ENCODE assay signal across 8 cellular contexts in the genomic region with DNA sequence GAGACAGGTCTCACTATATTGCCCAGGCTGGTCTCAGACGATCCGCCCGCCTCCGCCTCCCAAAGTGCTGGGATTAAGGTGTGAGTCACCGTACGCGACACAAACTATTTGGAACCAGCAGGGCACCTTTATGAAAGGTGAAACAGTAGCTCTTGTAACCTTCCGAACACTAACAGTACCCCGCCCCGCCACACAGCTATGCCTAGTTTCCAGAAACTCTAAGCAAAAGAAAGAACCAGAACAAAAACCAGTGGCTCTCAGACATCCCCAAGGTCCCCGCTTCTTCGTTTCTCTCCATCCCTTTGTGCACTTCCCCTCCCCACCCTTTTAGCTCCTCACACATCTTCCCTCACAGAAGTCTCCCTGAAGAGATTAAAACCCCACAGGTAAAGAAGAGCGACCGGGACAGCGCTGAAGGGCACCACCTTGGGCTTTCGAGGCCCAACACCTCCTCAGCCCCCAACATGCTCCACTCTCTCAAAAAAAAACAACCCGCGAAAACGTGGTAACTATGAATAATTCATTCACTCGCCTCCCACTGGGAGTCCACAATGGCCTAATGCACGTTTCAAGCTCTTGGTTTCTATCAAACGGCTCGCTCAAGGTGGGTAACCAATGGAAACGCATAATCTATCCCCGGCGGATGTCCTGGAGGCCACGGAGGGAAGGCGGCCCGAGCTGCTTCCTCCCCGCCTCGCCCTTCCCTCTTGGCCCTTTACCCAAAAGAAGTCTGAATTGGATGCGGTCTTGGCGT. TPM values are rescaled to one million over a fixed set of nuclear protein-coding genes. Genes with fewer than 3 reads are reported as not detected.
DNase-seq lines count a peak whose midpoint lies in the region; ATAC-seq and TF ChIP-seq lines count a peak whose summit lies in the region.

No MANE protein-coding gene starts in this region.

- H3K4me3 ChIP-seq in NT2/D1 (ENCODE audit: insufficient read length, low read depth) (peak overlapping the region; percentile 91), iPS-15b (ENCODE audit: low read depth, low read length) (peak overlapping the region; percentile 90), spleen (peak overlapping the region; percentile 69 to 100 (median 97))

- peak overlapping the region; percentile 89 for H3K4me3 Mint-ChIP-seq in activated CD8-positive, alpha-beta memory T cell treated with anti-CD3 and anti-CD28 coated beads, Interleukin-2, amount 10 ng/mL, durations not matched to agents 7 days and 5 days

- H3K9me3 Mint-ChIP-seq in activated CD8-positive, alpha-beta memory T cell treated with anti-CD3 and anti-CD28 coated beads, Interleukin-2, amount 10 ng/mL, durations not matched to agents 7 days and 5 days (ENCODE audit: low read depth), result no peaks in the 10 kb centered on the region

- H3K4me1 ChIP-seq in NT2/D1 (ENCODE audit: insufficient read depth, insufficient read length), result no peaks in the 10 kb centered on the region
- no peaks in the 10 kb centered on the region for H3K4me1 ChIP-seq in iPS-15b (ENCODE audit: control insufficient read depth, insufficient read depth, low read length)
- peaks cover 39 to 92% (median 84%) of the 10 kb centered on the region in 6 donors for H3K4me1 ChIP-seq in spleen

- H3K36me3 Mint-ChIP-seq in activated CD8-positive, alpha-beta memory T cell treated with anti-CD3 and anti-CD28 coated beads, Interleukin-2, amount 10 ng/mL, durations not matched to agents 7 days and 5 days, result peaks cover 28% of the 10 kb centered on the region

- peaks cover 32% of the 10 kb centered on the region for H3K36me3 ChIP-seq in NT2/D1 (ENCODE audit: insufficient read depth, insufficient read length, low read length)
- peaks cover 6% of the 10 kb centered on the region for H3K36me3 ChIP-seq in iPS-15b (ENCODE audit: control insufficient read depth, insufficient read depth, low read length)
- H3K36me3 ChIP-seq in spleen, result peaks cover 0 to 47% (median 17%) of the 10 kb centered on the region in 6 donors

- TF ChIP-seq CTCF in spleen (IDR thresholded peaks at IDR 0.05 in 8 of 11, conservative IDR thresholded peaks at IDR 0.05 in 3 of 11), result no peak

- H3K9me3 ChIP-seq in NT2/D1 (ENCODE audit: insufficient read depth, low read length) (no peaks in the 10 kb centered on the region), iPS-15b (ENCODE audit: control insufficient read depth, insufficient read depth, low read length) (no peaks in the 10 kb centered on the region), spleen (no peaks in the 10 kb centered on the region)

- CTCF ChIA-PET in activated CD8-positive, alpha-beta memory T cell treated with anti-CD3 and anti-CD28 coated beads, Interleukin-2, amount 10 ng/mL, durations not matched to agents 7 days and 5 days (lab: Charles Lee), result interaction anchor here (0.5 to 1.8 kb wide), 12 partner anchors 9 to 1928 kb away, joined by 3 to 6 read pairs (median 3); partner anchors contain the start of gene TRMT61A

- peak; percentile 47 for ATAC-seq in activated CD8-positive, alpha-beta memory T cell treated with anti-CD3 and anti-CD28 coated beads, Interleukin-2, amount 10 ng/mL, durations not matched to agents 7 days and 5 days
- ATAC-seq in HG02938 (IDR thresholded peaks at IDR 0.05; ENCODE audit: unreplicated experiment), result peak; percentile 25

- H3K27me3 ChIP-seq in NT2/D1 (ENCODE audit: insufficient read depth, insufficient read length), result no peaks in the 10 kb centered on the region
- no peaks in the 10 kb centered on the region for H3K27me3 ChIP-seq in iPS-15b (ENCODE audit: control insufficient read depth, insufficient read depth, low read length)
- H3K27me3 ChIP-seq in spleen (replicated peaks in 1 of 7), result no peaks in the 10 kb centered on the region

- H3K27me3 Mint-ChIP-seq in activated CD8-positive, alpha-beta memory T cell treated with anti-CD3 and anti-CD28 coated beads, Interleukin-2, amount 10 ng/mL, durations not matched to agents 7 days and 5 days, result no peaks in the 10 kb centered on the region

- WGBS in spleen, 5 donors, result 2 to 13% (median 8%) methylated on average over 29 to 33 of the region's 33 CpGs

- intact Hi-C loops in spleen (cut with DNase I; ENCODE audit: low total_unique reads), result no loop called here

- H3K27ac ChIP-seq in spleen, result peak overlapping the region; percentile 95 to 99 (median 98)

- H3K9ac ChIP-seq in NT2/D1 (ENCODE audit: insufficient read length, low read depth) (peak overlapping the region; percentile 94), iPS-15b (ENCODE audit: low read depth, low read length) (peak overlapping the region; percentile 83)

- H3K27ac Mint-ChIP-seq in activated CD8-positive, alpha-beta memory T cell treated with anti-CD3 and anti-CD28 coated beads, Interleukin-2, amount 10 ng/mL, durations not matched to agents 7 days and 5 days, result peak overlapping the region; percentile 90

- peak; percentile 75 for DNase-seq in activated CD8-positive, alpha-beta memory T cell treated with anti-CD3 and anti-CD28 coated beads, Interleukin-2, amount 10 ng/mL, durations not matched to agents 7 days and 5 days
- DNase-seq in activated CD8-positive, alpha-beta memory T cell treated with anti-CD3 and anti-CD28 coated beads for 24 hours, result no peak
- DNase-seq in NT2/D1 (ENCODE audit: low read depth, low spot score) (no peak), amniotic epithelial cell (ENCODE audit: low read depth) (peak; percentile 59), spleen (no peak), A172 (ENCODE audit: low spot score) (no peak)

- peaks cover 62% of the 10 kb centered on the region for H3K4me1 Mint-ChIP-seq in activated CD8-positive, alpha-beta memory T cell treated with anti-CD3 and anti-CD28 coated beads, Interleukin-2, amount 10 ng/mL, durations not matched to agents 7 days and 5 days

- TF ChIP-seq POLR2A in spleen (IDR thresholded peaks at IDR 0.05), result no peak

RNA-seq across cellular contexts. Expression of gene BAG5, which starts 0.9 kb away (rescaled TPM):
- 10 to 100 TPM; 29.9 to 32.3 TPM for total RNA-seq in activated CD8-positive, alpha-beta memory T cell treated with anti-CD3 and anti-CD28 coated beads, Interleukin-2, amount 10 ng/mL, durations not matched to agents 7 days and 5 days
- total RNA-seq in spleen, result 10 to 100 TPM; 29.2 to 42.5 (median 32.5) TPM
- polyA plus RNA-seq in spleen, result 10 to 100 TPM in 1 of 3 donors, 1 to 10 TPM in 2; 9.3 to 16.0 (median 9.9) TPM
- 21.0 and 24.8 TPM in 2 replicates for total RNA-seq in A172 (2014; rRNA removed; shearing (Covaris generic))

RNA-seq across cellular contexts. Expression of gene COA8, which starts 1.2 kb away (rescaled TPM):
- 10 to 100 TPM; 29.1 to 33.5 TPM for total RNA-seq in activated CD8-positive, alpha-beta memory T cell treated with anti-CD3 and anti-CD28 coated beads, Interleukin-2, amount 10 ng/mL, durations not matched to agents 7 days and 5 days
- 10 to 100 TPM; 15.2 to 26.0 (median 20.4) TPM for total RNA-seq in spleen
- polyA plus RNA-seq in spleen, result 10 to 100 TPM; 34.1 to 39.5 (median 38.9) TPM
- total RNA-seq in A172 (2014; rRNA removed; shearing (Covaris generic)), result 24.8 and 25.3 TPM in 2 replicates

RNA-seq across cellular contexts. Expression of gene TRMT61A, which starts 32.6 kb away (rescaled TPM):
- 1 to 10 TPM; 7.3 to 9.6 TPM for total RNA-seq in activated CD8-positive, alpha-beta memory T cell treated with anti-CD3 and anti-CD28 coated beads, Interleukin-2, amount 10 ng/mL, durations not matched to agents 7 days and 5 days
- total RNA-seq in spleen, result 10 to 100 TPM in 1 of 7 donors, 1 to 10 TPM in 6; 8.0 to 11.3 (median 9.5) TPM
- 10 to 100 TPM in 2 of 3 donors, 1 to 10 TPM in 1; 8.6 to 14.2 (median 11.1) TPM for polyA plus RNA-seq in spleen
- 8.5 and 10.2 TPM in 2 replicates for total RNA-seq in A172 (2014; rRNA removed; shearing (Covaris generic))

RNA-seq across cellular contexts. Expression of gene CKB, which starts 38.9 kb away (rescaled TPM):
- 1 to 10 TPM; 1.2 to 6.1 TPM for total RNA-seq in activated CD8-positive, alpha-beta memory T cell treated with anti-CD3 and anti-CD28 coated beads, Interleukin-2, amount 10 ng/mL, durations not matched to agents 7 days and 5 days
- 10 to 100 TPM in 4 of 7 donors, 1 to 10 TPM in 3; 8.0 to 22.6 (median 10.8) TPM for total RNA-seq in spleen
- polyA plus RNA-seq in spleen, result 10 to 100 TPM; 14.3 to 28.4 (median 20.6) TPM
- total RNA-seq in A172 (2014; rRNA removed; shearing (Covaris generic)), result 13.2 and 40.3 TPM in 2 replicates

Comparison
In these comparisons a context has a peak if more than half of its experiments do, and no peak if none do; other contexts are left out.
1. DNase-seq: peak in activated CD8-positive, alpha-beta memory T cell treated with anti-CD3 and anti-CD28 coated beads, Interleukin-2, amount 10 ng/mL, durations not matched to agents 7 days and 5 days (single experiment) and amniotic epithelial cell (single experiment); none in activated CD8-positive, alpha-beta memory T cell treated with anti-CD3 and anti-CD28 coated beads for 24 hours (single experiment), NT2/D1 (single experiment), spleen (single experiment) and A172 (single experiment).
2. Peak in every context shown above with its lines, with median percentiles within 50 percentile points of each other: H3K4me3 ChIP-seq.